26 cellular contexts compared by ENCODE assay signal in the genomic region with DNA sequence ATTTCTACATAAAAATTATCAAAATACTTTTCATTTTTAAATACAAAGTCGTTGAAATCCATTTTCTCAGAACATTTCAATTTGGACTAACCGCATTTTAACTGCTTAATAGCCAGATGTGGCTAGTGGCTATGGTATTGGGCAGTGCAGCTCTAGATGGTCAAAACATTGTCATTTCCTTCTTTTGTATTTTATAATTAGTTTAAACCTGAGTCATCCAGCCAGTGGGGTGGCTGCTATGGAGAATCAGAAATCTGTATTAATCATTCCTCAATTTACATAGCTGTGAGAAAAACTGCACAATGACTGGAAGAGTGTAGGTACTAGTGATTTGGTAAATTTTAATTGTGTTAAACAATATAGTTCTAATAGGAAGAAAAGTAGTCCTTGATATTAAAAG.
DNase-seq lines count a peak whose midpoint lies in the region; FAIRE-seq and TF ChIP-seq lines count a peak whose summit lies in the region.
"Had no signal": no experiment of that assay in that cellular context is flagged by ENCODE, and none has a peak within 500 bp of the region (broad histone marks: within the 10 kb centered on the region; RNA-seq: fewer than 3 reads in every experiment).

No MANE protein-coding gene starts in this region.

- H3K27me3 ChIP-seq in SK-N-SH (ENCODE audit: insufficient read depth) = no peaks in the 10 kb centered on the region
- H3K27me3 ChIP-seq: BE2C, MG63, SJSA1 had no signal

- no peaks in the 10 kb centered on the region for H3K9me3 ChIP-seq in SK-N-SH
- H3K9me3 ChIP-seq: A549, BE2C, MG63, SJSA1 had no signal

- no peak overlapping the region for H2AFZ ChIP-seq in SK-N-SH (ENCODE audit: low read depth)

- TF ChIP-seq EP300 in SK-N-SH (IDR thresholded peaks at IDR 0.05; ENCODE audit: borderline replicate concordance in 1 of 2, low read depth in 1 of 2, low read length in 1 of 2) = no peak

- H3F3A ChIP-seq in SK-N-SH (replicated peaks; ENCODE audit: insufficient read depth) = peaks cover 17% of the 10 kb centered on the region

- H3K9me2 ChIP-seq in SK-N-SH = no peaks in the 10 kb centered on the region

- DNase-seq in ELR (ENCODE audit: low read depth) = peak; percentile 4
- DNase-seq in SK-N-SH = no peak
- DNase-seq in cardiac fibroblast (ENCODE audit: low read depth in 2 of 2) = peak; percentile 4 to 54
- DNase-seq in substantia nigra (lab: John Stamatoyannopoulos, UW) = no peak
- DNase-seq in NCI-H446 treated with DMSO at 0.1 percent for 48 hours (lab: John Stamatoyannopoulos, UW) = no peak
- no peak for DNase-seq in T-helper 1 cell
- DNase-seq in NCI-H1436 (lab: John Stamatoyannopoulos, UW) = no peak
- DNase-seq: BE2C; CD4-positive, alpha-beta T cell; COR-L47; DMS79 treated with DMSO at 0.1 percent for 48 hours; Kasumi-1; MG63; NCI-H1048; NCI-H1417 treated with DMSO at 0.1 percent for 48 hours; NCI-H187 treated with DMSO at 0.1 percent for 48 hours; NCI-H510A treated with DMSO at 0.1 percent for 48 hours; NCI-H82; OCI-M1 had no signal

- TF ChIP-seq CTCF in SK-N-SH (IDR thresholded peaks at IDR 0.05) (no peak), cardiac fibroblast (IDR thresholded peaks at IDR 0.05; ENCODE audit: low read depth, low read length) (no peak)

- H3K4me1 ChIP-seq in SK-N-SH (ENCODE audit: control insufficient read depth in 1 of 2, insufficient read depth in 2 of 2, low read depth in 1 of 2, low read length in 1 of 2) = no peaks in the 10 kb centered on the region
- H3K4me1 ChIP-seq: A549, SJSA1 had no signal

- H3K9ac ChIP-seq in SK-N-SH = no peak overlapping the region

- FAIRE-seq in islet of Langerhans (lab: Jason Lieb, UNC) = peak; percentile 17
- FAIRE-seq: A549, G401.6, GM18507, H1, RCC 7860 had no signal

- H3K36me3 ChIP-seq in SK-N-SH (replicated peaks in 1 of 2; ENCODE audit: control insufficient read depth in 1 of 2, insufficient read depth in 2 of 2, low read length in 1 of 2) = peaks cover 18 to 25% of the 10 kb centered on the region in 2 experiments
- H3K36me3 ChIP-seq: SJSA1 had no signal

- CTCF ChIA-PET in SK-N-SH (lab: Yijun Ruan, JAX) = interaction anchor here (0.6 to 2.7 kb wide), 2 partner anchors 53 to 112 kb away, joined by 3 to 5 read pairs; no protein-coding TSS in a partner anchor

- no peak for TF ChIP-seq RAD21 in SK-N-SH (IDR thresholded peaks at IDR 0.05; ENCODE audit: low read length)

- H3K4me3 ChIP-seq in SK-N-SH (ENCODE audit: low read depth in 2 of 2, low read length in 1 of 2) (no peak overlapping the region), cardiac fibroblast (replicated peaks in 1 of 2; ENCODE audit: low read depth in 2 of 2, low read length in 2 of 2) (no peak overlapping the region)
- H3K4me3 ChIP-seq: A549, MG63, SJSA1 had no signal

- H3K79me2 ChIP-seq in SK-N-SH (ENCODE audit: insufficient read depth) = no peaks in the 10 kb centered on the region

- H4K20me1 ChIP-seq in SK-N-SH (ENCODE audit: insufficient read depth) = no peaks in the 10 kb centered on the region

- 26% methylated on average over 2 of the region's 2 CpGs for WGBS in SK-N-SH (ENCODE audit: low lambda C conversion rate)

- POLR2A ChIA-PET in SK-N-SH (lab: Yijun Ruan, JAX) = no interaction called here

- H3K27ac ChIP-seq in SK-N-SH (ENCODE audit: low read depth in 2 of 2, low read length in 1 of 2) = peak overlapping the region in 1 of 2 experiments; percentile 18; a peak in 2 of 4 replicates
- no peak overlapping the region for H3K27ac ChIP-seq in substantia nigra (ENCODE audit: low read depth, low read length, poor library complexity, severe bottlenecking)
- H3K27ac ChIP-seq: A549, SJSA1 had no signal

- no peak overlapping the region for H3K4me2 ChIP-seq in SK-N-SH
- H3K4me2 ChIP-seq: A549 had no signal

TF ChIP-seq in SK-N-SH, 30 proteins besides CTCF, POLR2A, EP300 and RAD21:
- no peak for TF ChIP-seq RFX5 (IDR thresholded peaks at IDR 0.05; ENCODE audit: low read length)
- no peak for TF ChIP-seq RCOR1 (IDR thresholded peaks at IDR 0.05; ENCODE audit: low read length)
- TF ChIP-seq GATA2 (CRISPR knock-in tag; IDR thresholded peaks at IDR 0.05) = no peak
- TF ChIP-seq, protein P1, sequence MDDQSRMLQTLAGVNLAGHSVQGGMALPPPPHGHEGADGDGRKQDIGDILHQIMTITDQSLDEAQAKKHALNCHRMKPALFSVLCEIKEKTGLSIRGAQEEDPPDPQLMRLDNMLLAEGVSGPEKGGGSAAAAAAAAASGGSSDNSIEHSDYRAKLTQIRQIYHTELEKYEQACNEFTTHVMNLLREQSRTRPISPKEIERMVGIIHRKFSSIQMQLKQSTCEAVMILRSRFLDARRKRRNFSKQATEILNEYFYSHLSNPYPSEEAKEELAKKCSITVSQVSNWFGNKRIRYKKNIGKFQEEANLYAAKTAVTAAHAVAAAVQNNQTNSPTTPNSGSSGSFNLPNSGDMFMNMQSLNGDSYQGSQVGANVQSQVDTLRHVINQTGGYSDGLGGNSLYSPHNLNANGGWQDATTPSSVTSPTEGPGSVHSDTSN (IDR thresholded peaks at IDR 0.05) = 0 out of 2 replicates have a peak, but pooled peaks have one; percentile 22
- TF ChIP-seq REST (IDR thresholded peaks at IDR 0.05; ENCODE audit: low read depth, low read length) = no peak
- no peak for TF ChIP-seq ELF1 (IDR thresholded peaks at IDR 0.05)
- no peak for TF ChIP-seq TCF12 (IDR thresholded peaks at IDR 0.05)
- peak; percentile 37; the same call in 1 of the 2 replicates for TF ChIP-seq JUND (IDR thresholded peaks at IDR 0.05)
- no peak for TF ChIP-seq MXI1 (IDR thresholded peaks at IDR 0.05; ENCODE audit: low read depth, low read length)

Comparison
In these comparisons a context has a peak if more than half of its experiments do, and no peak if none do; other contexts are left out.
1. DNase-seq: peak in ELR (single experiment) and cardiac fibroblast (2 of 2); none in SK-N-SH (single experiment), substantia nigra (0 of 49), NCI-H446 treated with DMSO at 0.1 percent for 48 hours (single experiment), T-helper 1 cell (0 of 5) and NCI-H1436 (single experiment).